Comparison of ENCODE assay signal across 8 cellular contexts in the genomic region with DNA sequence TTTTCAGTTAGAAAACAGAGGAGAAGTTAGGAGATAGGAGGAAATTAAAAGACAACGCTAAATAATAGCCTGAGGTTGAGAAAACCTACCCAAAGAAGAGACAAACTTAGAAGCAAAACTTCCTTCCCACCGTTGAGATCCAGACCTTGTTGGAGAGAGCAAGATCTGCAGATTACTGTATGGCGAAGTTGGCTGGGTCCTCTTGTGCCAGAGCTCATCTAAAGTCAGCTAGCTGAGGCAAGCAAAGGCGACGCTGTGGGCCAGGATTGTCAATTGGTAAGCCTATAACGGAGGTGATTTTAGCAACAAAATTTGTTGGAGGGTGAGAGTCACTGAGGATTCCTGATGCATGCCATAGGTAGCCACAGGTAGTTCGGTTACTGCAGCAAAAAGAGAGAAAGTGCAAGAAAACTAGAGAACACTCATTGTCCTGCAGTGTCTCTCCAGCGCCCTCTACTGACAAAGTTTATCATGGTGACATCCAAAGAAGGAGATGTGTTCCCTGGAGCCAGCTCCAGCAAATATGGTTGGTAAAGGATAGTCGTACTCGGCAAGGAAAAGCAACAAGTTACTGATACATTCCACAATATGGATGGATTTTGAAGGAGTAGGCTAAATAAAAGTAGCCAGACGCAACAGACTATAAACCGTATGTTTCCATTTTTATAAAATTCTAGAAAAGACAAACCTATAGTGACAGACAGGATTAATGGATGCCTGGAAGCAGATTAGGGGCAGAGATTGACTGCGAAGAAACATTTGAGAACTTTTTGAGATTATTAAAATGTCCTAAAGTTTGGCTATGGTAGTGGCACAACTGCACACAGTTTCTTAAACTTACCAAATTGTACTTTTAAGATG. TPM values are rescaled to one million over a fixed set of nuclear protein-coding genes. Genes with fewer than 3 reads are reported as not detected.
DNase-seq lines count a peak whose midpoint lies in the region; ATAC-seq and TF ChIP-seq lines count a peak whose summit lies in the region.

No MANE protein-coding gene starts in this region.

- peak; percentile 60 for TF ChIP-seq CTCF in fibroblast of pulmonary artery (IDR thresholded peaks at IDR 0.05; ENCODE audit: low read length, missing control alignments)

- DNase-seq in activated T-cell treated with anti-CD3 and anti-CD28 coated beads for 24 hours (ENCODE audit: low read depth) (peak; percentile 20), SKM-1 treated with dmso at 0.1 percent for 144 hours (lab: John Stamatoyannopoulos, UW; ENCODE audit: unreplicated experiment) (peak; percentile 18), fibroblast of pulmonary artery (ENCODE audit: low read depth) (peak; percentile 46), cardiac septum (ENCODE audit: low spot score) (no peak)
- DNase-seq in activated T-cell treated with anti-CD3 and anti-CD28 coated beads, Interleukin-2, amount 50 U/mL, for 1 hour = no peak
- DNase-seq in Jurkat, Clone E6-1 (ENCODE audit: low read depth, low spot score) = peak; percentile 29
- peak; percentile 32 for DNase-seq in stimulated activated naive CD8-positive, alpha-beta T cell treated with anti-CD3 and anti-CD28 coated beads, Interleukin-15, Interleukin-2, amounts not matched to agents 100 U/mL and 50 U/mL, for 24 hours

- H3K4me3 ChIP-seq in Jurkat, Clone E6-1 (ENCODE audit: low read length) = no peak overlapping the region
- no peak overlapping the region for H3K4me3 ChIP-seq in fibroblast of pulmonary artery (replicated peaks; ENCODE audit: low read depth, low read length)

- intact Hi-C loops in cardiac septum (cut with DNase I) = no loop called here

- peak; percentile 70 for ATAC-seq in GM19463 (IDR thresholded peaks at IDR 0.05; ENCODE audit: unreplicated experiment)
- ATAC-seq in stimulated activated naive CD8-positive, alpha-beta T cell treated with anti-CD3 and anti-CD28 coated beads, Interleukin-15, Interleukin-2, amounts not matched to agents 100 U/mL and 50 U/mL, for 24 hours = no peak

RNA-seq across cellular contexts. Expression of gene OR5K4, which starts 9.8 kb away (rescaled TPM):
- not detected for polyA plus RNA-seq in Jurkat, Clone E6-1 (2012; ENCODE audit: insufficient read depth, insufficient read length)
- total RNA-seq in cardiac septum = not detected

RNA-seq across cellular contexts. Expression of gene OR5K3, which starts 46.6 kb away (rescaled TPM):
- not detected for polyA plus RNA-seq in Jurkat, Clone E6-1 (2012; ENCODE audit: insufficient read depth, insufficient read length)
- not detected for total RNA-seq in cardiac septum

Comparison
In these comparisons a context has a peak if more than half of its experiments do, and no peak if none do; other contexts are left out.
1. DNase-seq: peak in activated T-cell treated with anti-CD3 and anti-CD28 coated beads for 24 hours (single experiment), Jurkat, Clone E6-1 (single experiment), SKM-1 treated with dmso at 0.1 percent for 144 hours (single experiment), fibroblast of pulmonary artery (single experiment) and stimulated activated naive CD8-positive, alpha-beta T cell treated with anti-CD3 and anti-CD28 coated beads, Interleukin-15, Interleukin-2, amounts not matched to agents 100 U/mL and 50 U/mL, for 24 hours (single experiment); none in activated T-cell treated with anti-CD3 and anti-CD28 coated beads, Interleukin-2, amount 50 U/mL, for 1 hour (single experiment) and cardiac septum (single experiment).